ENCODE assay signal across 11 cellular contexts in the genomic region with DNA sequence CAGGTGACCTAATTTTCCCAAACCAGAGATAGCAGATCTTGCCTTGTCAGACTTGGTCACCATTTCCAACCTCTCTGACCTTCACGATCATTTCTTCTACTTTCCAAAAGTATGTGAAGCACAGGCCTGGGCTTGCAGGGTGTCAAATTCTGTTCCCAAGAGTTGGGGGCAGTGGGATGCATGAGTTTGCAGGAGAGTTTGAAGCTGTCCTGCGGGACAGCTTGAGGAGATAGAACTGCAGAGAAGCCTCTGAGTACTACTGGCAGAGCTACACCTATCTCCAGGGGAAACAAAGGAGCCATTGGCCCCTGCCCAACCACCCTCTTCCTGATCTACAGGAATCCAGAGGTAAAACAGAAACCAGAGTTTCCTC. TPM values are rescaled to one million over a fixed set of nuclear protein-coding genes. Genes with fewer than 3 reads are reported as not detected.
DNase-seq lines count a peak whose midpoint lies in the region; ATAC-seq, FAIRE-seq and TF ChIP-seq lines count a peak whose summit lies in the region.
"Had no signal": no experiment of that assay in that cellular context is flagged by ENCODE, and none has a peak within 500 bp of the region (broad histone marks: within the 10 kb centered on the region; RNA-seq: fewer than 3 reads in every experiment).

No MANE protein-coding gene starts in this region.

- H3K4me3 ChIP-seq in GM23338 (no peak overlapping the region), left ventricle myocardium inferior (peak overlapping the region; percentile 57), gastrocnemius medialis (peak overlapping the region; percentile 30 to 53 (median 44))

- no peaks in the 10 kb centered on the region for H3F3A ChIP-seq in GM23338 (replicated peaks; ENCODE audit: low read depth)

- H3K79me2 ChIP-seq in GM23338 (replicated peaks; ENCODE audit: insufficient read depth): no peaks in the 10 kb centered on the region

- H3K4me1 ChIP-seq in GM23338 (ENCODE audit: insufficient read depth): peaks cover 10% of the 10 kb centered on the region
- H3K4me1 ChIP-seq in left ventricle myocardium inferior: peaks cover 83% of the 10 kb centered on the region
- peaks cover 70 to 74% of the 10 kb centered on the region in 2 donors for H3K4me1 ChIP-seq in gastrocnemius medialis

- peak; percentile 32 for ATAC-seq in GM23338
- no peak for ATAC-seq in activated B cell treated with CpG ODN at 0.5 μM for 24 hours (ENCODE audit: low read depth)
- ATAC-seq in gastrocnemius medialis: peak in 1 of 2 donors; percentile 5

- in situ Hi-C loops in gastrocnemius medialis (cut with MboI; ENCODE audit: low sequenced_read_pairs in 4 of 4): no loop called here

- TF ChIP-seq CTCF in GM23338 (conservative IDR thresholded peaks at IDR 0.05; ENCODE audit: low read depth in 2 of 2) (no peak), activated B cell treated with CpG ODN at 0.5 μM for 24 hours (IDR thresholded peaks at IDR 0.05) (no peak), left ventricle myocardium inferior (IDR thresholded peaks at IDR 0.05; ENCODE audit: borderline replicate concordance) (no peak), gastrocnemius medialis (IDR thresholded peaks at IDR 0.05 in 4 of 5, conservative IDR thresholded peaks at IDR 0.05 in 1 of 5) (no peak), D721Med (IDR thresholded peaks at IDR 0.05; ENCODE audit: insufficient read depth, missing control alignments) (no peak)

- H3K27me3 ChIP-seq in GM23338 (ENCODE audit: insufficient read depth) (no peaks in the 10 kb centered on the region), left ventricle myocardium inferior (ENCODE audit: low read depth) (no peaks in the 10 kb centered on the region), gastrocnemius medialis (no peaks in the 10 kb centered on the region)

- H3K4me2 ChIP-seq in GM23338: peak overlapping the region; percentile 37; the same call in 1 of the 2 replicates

- H3K4me3 Mint-ChIP-seq in GM23338: no peak overlapping the region; the same call in 2 of the 3 replicates
- peak overlapping the region; percentile 28 for H3K4me3 Mint-ChIP-seq in activated B cell treated with CpG ODN at 0.5 μM for 24 hours

- H3K9me3 Mint-ChIP-seq in GM23338 (no peaks in the 10 kb centered on the region), activated B cell treated with CpG ODN at 0.5 μM for 24 hours (no peaks in the 10 kb centered on the region)

- H3K4me1 Mint-ChIP-seq in GM23338: peaks cover 28% of the 10 kb centered on the region
- H3K4me1 Mint-ChIP-seq in activated B cell treated with CpG ODN at 0.5 μM for 24 hours: peaks cover 38% of the 10 kb centered on the region

- H3K27ac Mint-ChIP-seq in GM23338 (peak overlapping the region; percentile 43; the same call in 1 of the 2 replicates), activated B cell treated with CpG ODN at 0.5 μM for 24 hours (peak overlapping the region; percentile 88)

- H3K36me3 ChIP-seq in GM23338 (ENCODE audit: insufficient read depth) (no peaks in the 10 kb centered on the region), left ventricle myocardium inferior (no peaks in the 10 kb centered on the region), gastrocnemius medialis (no peaks in the 10 kb centered on the region)

- no peaks in the 10 kb centered on the region for H4K20me1 ChIP-seq in GM23338 (replicated peaks; ENCODE audit: insufficient read depth)

- POLR2A ChIA-PET in activated B cell treated with CpG ODN at 0.5 μM for 24 hours (lab: Charles Lee): interaction anchor here (0.6 to 13.5 kb wide), 5 partner anchors 8 to 126 kb away, joined by 3 to 579 read pairs (median 3); a partner anchor contains a TSS

- CTCF ChIA-PET in activated B cell treated with CpG ODN at 0.5 μM for 24 hours (lab: Charles Lee): interaction anchor here (0.6 kb wide), 1 partner anchor 21 kb away, joined by 3 read pairs; no protein-coding TSS in a partner anchor

- H3K27me3 Mint-ChIP-seq in GM23338 (ENCODE audit: insufficient read depth, low read depth, poor library complexity): peaks cover 3% of the 10 kb centered on the region
- H3K27me3 Mint-ChIP-seq in activated B cell treated with CpG ODN at 0.5 μM for 24 hours: no peaks in the 10 kb centered on the region

- H3K27ac ChIP-seq in GM23338 (ENCODE audit: low read depth) (no peak overlapping the region), left ventricle myocardium inferior (replicated peaks) (peak overlapping the region; percentile 99), gastrocnemius medialis (peak overlapping the region; percentile 95 to 99 (median 98))

- H3K9me3 ChIP-seq in left ventricle myocardium inferior (replicated peaks): no peaks in the 10 kb centered on the region
- H3K9me3 ChIP-seq in gastrocnemius medialis: no peaks in the 10 kb centered on the region

- intact Hi-C loops in activated B cell treated with CpG ODN at 0.5 μM for 24 hours (cut with micrococcal nuclease) (no loop called here), left ventricle myocardium inferior (cut with micrococcal nuclease) (no loop called here), gastrocnemius medialis (cut with DNase I; ENCODE audit: low total_unique reads) (no loop called here)

- peak overlapping the region; percentile 45; the same call in 1 of the 2 replicates for H2AFZ ChIP-seq in GM23338

- no peaks in the 10 kb centered on the region for H3K9me2 ChIP-seq in GM23338 (ENCODE audit: insufficient read depth)

- H3K36me3 Mint-ChIP-seq in GM23338 (ENCODE audit: low read depth): no peaks in the 10 kb centered on the region
- no peaks in the 10 kb centered on the region for H3K36me3 Mint-ChIP-seq in activated B cell treated with CpG ODN at 0.5 μM for 24 hours (ENCODE audit: low read depth)

- DNase-seq in GM23338 (ENCODE audit: low spot score) (no peak), activated B cell treated with CpG ODN at 0.5 μM for 24 hours (no peak), left ventricle myocardium inferior (no peak), gastrocnemius medialis (peak in 1 of 2 donors; percentile 58), hypothalamus (lab: John Stamatoyannopoulos, UW) (no peak), D721Med (ENCODE audit: insufficient read length, low spot score) (no peak), NCI-H82 (lab: John Stamatoyannopoulos, UW) (no peak), AG08396 (ENCODE audit: low spot score) (no peak)
- DNase-seq: cortex of kidney had no signal

- TF ChIP-seq POLR2A in gastrocnemius medialis (IDR thresholded peaks at IDR 0.05): no peak

- no peak for FAIRE-seq in D721Med (lab: Jason Lieb, UNC)

TF ChIP-seq in GM23338, 12 proteins besides CTCF, POLR2A, EP300 and RAD21 (continues in another document):
- TF ChIP-seq STAT1 (IDR thresholded peaks at IDR 0.05; ENCODE audit: unreplicated experiment) (no peak), NANOG (IDR thresholded peaks at IDR 0.05; ENCODE audit: borderline replicate concordance) (no peak), POLR2AphosphoS5 (IDR thresholded peaks at IDR 0.05; ENCODE audit: low read depth) (no peak), ZNF331 (CRISPR knock-in tag; IDR thresholded peaks at IDR 0.05; ENCODE audit: low read depth) (no peak)

RNA-seq across cellular contexts. Expression of a gene that starts 11.3 kb away (rescaled TPM):
- total RNA-seq in GM23338 (2014; rRNA removed; shearing (Covaris generic)): 29.1 and 31.5 TPM in 2 replicates
- polyA plus RNA-seq in GM23338 (2016; fragmentation: Nextera tagmentation; extraction: Ambion mirVana): 19.5 and 22.8 TPM in 2 replicates
- total RNA-seq in activated B cell treated with CpG ODN at 0.5 μM for 24 hours (300 and 306 TPM in 2 replicates), left ventricle myocardium inferior (753 TPM), gastrocnemius medialis (1,000 to 10,000 TPM; 1,815 to 2,839 (median 2,202) TPM)

RNA-seq across cellular contexts. Expression of a gene that starts 20.6 kb away (rescaled TPM):
- 0.82 and 3.1 TPM in 2 replicates for total RNA-seq in GM23338 (2014; rRNA removed; shearing (Covaris generic))
- 9.5 and 9.8 TPM in 2 replicates for polyA plus RNA-seq in GM23338 (2016; fragmentation: Nextera tagmentation; extraction: Ambion mirVana)
- total RNA-seq in activated B cell treated with CpG ODN at 0.5 μM for 24 hours (22.7 and 23.7 TPM in 2 replicates), left ventricle myocardium inferior (45.6 TPM), gastrocnemius medialis (10 to 100 TPM; 43.5 to 78.8 (median 59.4) TPM)

RNA-seq across cellular contexts. Expression of a gene that starts 20.7 kb away (rescaled TPM):
- 0.35 and 2.2 TPM in 2 replicates for total RNA-seq in GM23338 (2014; rRNA removed; shearing (Covaris generic))
- 0.09 and 0.16 TPM in 2 replicates for polyA plus RNA-seq in GM23338 (2016; fragmentation: Nextera tagmentation; extraction: Ambion mirVana)
- total RNA-seq in activated B cell treated with CpG ODN at 0.5 μM for 24 hours (1.4 and 2.4 TPM in 2 replicates), left ventricle myocardium inferior (0.66 TPM), gastrocnemius medialis (10 to 100 TPM in 1 of 4 donors, 1 to 10 TPM in 3; 3.3 to 19.0 (median 6.7) TPM)

RNA-seq across cellular contexts. Expression of a gene that starts 27.3 kb away (rescaled TPM):
- total RNA-seq in GM23338 (2014; rRNA removed; shearing (Covaris generic)): 2.5 and 2.6 TPM in 2 replicates
- polyA plus RNA-seq in GM23338 (2016; fragmentation: Nextera tagmentation; extraction: Ambion mirVana): 0.76 and 1.1 TPM in 2 replicates
- total RNA-seq in activated B cell treated with CpG ODN at 0.5 μM for 24 hours (30.1 and 31.7 TPM in 2 replicates), left ventricle myocardium inferior (23.0 TPM), gastrocnemius medialis (100 to 1,000 TPM in 1 of 4 donors, 10 to 100 TPM in 3; 37.1 to 108 (median 75.4) TPM)

RNA-seq across cellular contexts. Expression of a gene that starts 36.4 kb away (rescaled TPM):
- 0.23 and 0.42 TPM in 2 replicates for total RNA-seq in GM23338 (2014; rRNA removed; shearing (Covaris generic))
- 0.45 and 0.99 TPM in 2 replicates for polyA plus RNA-seq in GM23338 (2016; fragmentation: Nextera tagmentation; extraction: Ambion mirVana)
- not detected in 2 replicates for total RNA-seq in activated B cell treated with CpG ODN at 0.5 μM for 24 hours
- total RNA-seq in left ventricle myocardium inferior: 90.3 TPM
- total RNA-seq in gastrocnemius medialis: 100 to 1,000 TPM; 274 to 585 (median 420) TPM
- total RNA-seq: M059J, subcutaneous adipose tissue had no signal
